8 cellular contexts compared by ENCODE assay signal in the genomic region with DNA sequence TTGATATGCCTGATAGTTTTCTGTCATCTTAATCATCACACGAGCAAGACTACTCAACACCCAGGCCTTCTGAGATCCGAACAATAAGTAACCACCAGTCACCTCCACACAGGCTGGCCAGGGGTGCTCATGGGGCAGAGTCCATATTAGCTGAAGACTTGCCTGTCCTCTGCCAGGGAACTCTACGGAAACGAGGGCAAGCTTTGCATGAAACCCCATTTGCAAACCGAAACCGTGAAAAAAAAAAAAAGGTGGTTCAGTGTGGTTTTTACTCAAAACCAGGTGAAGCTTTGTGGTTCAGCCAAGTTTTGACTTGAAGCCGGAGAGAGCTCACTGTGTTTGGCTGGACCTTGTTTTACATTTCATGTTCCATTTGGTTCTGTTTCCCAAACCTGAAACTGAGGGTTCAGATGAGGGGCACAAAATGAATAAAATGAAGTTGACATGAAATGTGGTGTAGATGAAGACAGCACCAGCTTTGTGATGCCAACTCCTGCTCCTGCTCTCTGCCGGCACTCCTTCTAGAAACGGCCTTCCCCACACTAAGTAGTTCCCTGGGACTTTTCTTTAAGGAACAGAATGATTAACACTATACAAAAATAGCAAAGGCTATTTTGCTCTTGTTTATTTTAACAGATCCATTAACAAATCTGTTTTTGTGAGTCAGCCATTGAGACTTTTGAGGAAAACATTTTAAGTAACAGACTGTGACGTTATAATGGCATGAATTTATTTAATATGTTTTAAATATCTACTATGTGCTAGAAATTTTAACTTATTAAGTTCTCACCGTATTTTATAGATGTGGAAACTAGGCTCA.
DNase-seq lines count a peak whose midpoint lies in the region; ATAC-seq lines count a peak whose summit lies in the region.

No MANE protein-coding gene starts in this region.

- H2BK12ac ChIP-seq in mesenchymal stem cell (ENCODE audit: low read length in 2 of 2) = peak overlapping the region in 1 of 2 experiments; percentile 83

- H3K4ac ChIP-seq in mesenchymal stem cell (ENCODE audit: low read depth in 1 of 2, low read length in 2 of 2) = peak overlapping the region in 1 of 2 experiments; percentile 93

- H2BK120ac ChIP-seq in mesenchymal stem cell (ENCODE audit: low read depth, low read length) = no peak overlapping the region

- peak overlapping the region; percentile 70 to 86 for H3K18ac ChIP-seq in mesenchymal stem cell (ENCODE audit: low read depth in 1 of 2, low read length in 2 of 2)

- no peak overlapping the region for H3K4me2 ChIP-seq in mesenchymal stem cell (ENCODE audit: low read length, poor library complexity, severe bottlenecking)

- H3K79me1 ChIP-seq in mesenchymal stem cell (replicated peaks; ENCODE audit: low read length, poor library complexity, severe bottlenecking) = peaks cover 2% of the 10 kb centered on the region

- no peaks in the 10 kb centered on the region for H3K9me3 ChIP-seq in mesenchymal stem cell (ENCODE audit: control insufficient read depth, low read length)

- no peak overlapping the region for H3K27ac ChIP-seq in mesenchymal stem cell (ENCODE audit: low read length, poor library complexity, severe bottlenecking)

- H2BK5ac ChIP-seq in mesenchymal stem cell (ENCODE audit: low read depth, low read length, poor library complexity, severe bottlenecking) = no peak overlapping the region

- H3K27me3 ChIP-seq in mesenchymal stem cell (ENCODE audit: control insufficient read depth in 1 of 2, insufficient read depth in 1 of 2, low read length in 2 of 2) = no peaks in the 10 kb centered on the region

- ATAC-seq in GM18909 (IDR thresholded peaks at IDR 0.05; ENCODE audit: poor library complexity, unreplicated experiment) (peak; percentile 93), HG02970 (IDR thresholded peaks at IDR 0.05; ENCODE audit: low FRiP score, unreplicated experiment) (peak; percentile 72), left ventricle myocardium superior (no peak)

- peak overlapping the region; percentile 27 for H4K91ac ChIP-seq in mesenchymal stem cell (ENCODE audit: low read length)

- no peaks in the 10 kb centered on the region for H3K4me1 ChIP-seq in mesenchymal stem cell (ENCODE audit: control insufficient read depth, insufficient read depth, low read depth, low read length)

- no peak overlapping the region for H3K9ac ChIP-seq in mesenchymal stem cell (ENCODE audit: low read length)

- intact Hi-C loops in left ventricle myocardium superior (cut with micrococcal nuclease) = no loop called here

- H3K4me3 ChIP-seq in mesenchymal stem cell (ENCODE audit: insufficient read depth in 1 of 2, low read depth in 1 of 2, low read length in 2 of 2) = no peak overlapping the region

- DNase-seq in activated CD4-positive, CD25-positive, alpha-beta regulatory T cell treated with anti-CD3 and anti-CD28 coated beads, Interleukin-2, amount 50 U/mL, for 72 hours = peak; percentile 58
- DNase-seq in mesenchymal stem cell (peak; percentile 75), anterior cingulate cortex (lab: John Stamatoyannopoulos, UW) (no peak), superior temporal gyrus (ENCODE audit: extremely low spot score) (no peak), NCI-H1694 treated with DMSO at 0.1 percent for 48 hours (lab: John Stamatoyannopoulos, UW) (no peak), left ventricle myocardium superior (no peak)

- no peak overlapping the region for H4K8ac ChIP-seq in mesenchymal stem cell (ENCODE audit: low read length)

- no peak overlapping the region for H3K23ac ChIP-seq in mesenchymal stem cell (ENCODE audit: low read length in 2 of 2)

- no peak overlapping the region for H2BK15ac ChIP-seq in mesenchymal stem cell (ENCODE audit: low read depth, poor library complexity, severe bottlenecking)

- H3K14ac ChIP-seq in mesenchymal stem cell (ENCODE audit: low read length in 2 of 2) = no peak overlapping the region

- WGBS in mesenchymal stem cell = 91% methylated on average over 8 of the region's 11 CpGs

- H3K36me3 ChIP-seq in mesenchymal stem cell (ENCODE audit: control insufficient read depth in 1 of 2, insufficient read depth in 2 of 2, low read depth in 1 of 2, low read length in 2 of 2) = no peaks in the 10 kb centered on the region

- H2AK5ac ChIP-seq in mesenchymal stem cell (ENCODE audit: low read length, severe bottlenecking) = no peak overlapping the region

- no peak overlapping the region for H2AFZ ChIP-seq in mesenchymal stem cell (ENCODE audit: low read depth, low read length)

Comparison
In these comparisons a context has a peak if more than half of its experiments do, and no peak if none do; other contexts are left out.
1. DNase-seq: peak in activated CD4-positive, CD25-positive, alpha-beta regulatory T cell treated with anti-CD3 and anti-CD28 coated beads, Interleukin-2, amount 50 U/mL, for 72 hours (single experiment) and mesenchymal stem cell (single experiment); none in anterior cingulate cortex (0 of 58), superior temporal gyrus (single experiment), NCI-H1694 treated with DMSO at 0.1 percent for 48 hours (single experiment) and left ventricle myocardium superior (single experiment).